Comparison of ENCODE assay signal across 2 cellular contexts in the genomic region with DNA sequence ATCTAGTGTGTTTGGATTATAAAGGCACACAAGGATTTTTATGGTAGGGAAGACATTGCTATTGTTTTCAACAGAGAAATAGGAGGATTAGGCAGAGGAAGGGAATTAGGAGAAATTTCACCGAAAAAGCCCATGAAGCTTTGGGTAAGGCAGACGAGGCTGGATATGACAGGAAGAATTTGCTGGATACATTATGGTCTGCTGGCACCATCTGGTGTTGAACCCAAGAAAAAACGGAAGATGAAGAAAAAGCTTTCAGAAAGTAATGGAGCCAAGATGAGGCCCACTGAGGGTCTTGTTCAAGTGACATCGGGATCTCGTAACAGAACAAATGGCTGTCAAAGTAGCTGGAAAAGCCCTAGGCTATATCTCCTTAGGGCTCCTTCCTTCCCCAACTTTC.
TF ChIP-seq lines count a peak whose summit lies in the region.

No MANE protein-coding gene starts in this region.

TF ChIP-seq in K562, 482 proteins besides CTCF, POLR2A, EP300 and RAD21 (continued from another document):
- no peak for TF ChIP-seq FOXP4 (CRISPR knock-in tag; IDR thresholded peaks at IDR 0.05; ENCODE audit: borderline replicate concordance)
- TF ChIP-seq, protein P1, sequence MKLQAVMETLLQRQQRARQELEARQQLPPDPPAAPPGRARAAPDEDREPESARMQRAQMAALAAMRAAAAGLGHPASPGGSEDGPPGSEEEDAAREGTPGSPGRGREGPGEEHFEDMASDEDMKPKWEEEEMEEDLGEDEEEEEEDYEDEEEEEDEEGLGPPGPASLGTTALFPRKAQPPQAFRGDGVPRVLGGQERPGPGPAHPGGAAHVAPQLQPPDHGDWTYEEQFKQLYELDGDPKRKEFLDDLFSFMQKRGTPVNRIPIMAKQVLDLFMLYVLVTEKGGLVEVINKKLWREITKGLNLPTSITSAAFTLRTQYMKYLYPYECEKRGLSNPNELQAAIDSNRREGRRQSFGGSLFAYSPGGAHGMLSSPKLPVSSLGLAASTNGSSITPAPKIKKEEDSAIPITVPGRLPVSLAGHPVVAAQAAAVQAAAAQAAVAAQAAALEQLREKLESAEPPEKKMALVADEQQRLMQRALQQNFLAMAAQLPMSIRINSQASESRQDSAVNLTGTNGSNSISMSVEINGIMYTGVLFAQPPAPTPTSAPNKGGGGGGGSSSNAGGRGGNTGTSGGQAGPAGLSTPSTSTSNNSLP (IDR thresholded peaks at IDR 0.05; ENCODE audit: borderline replicate concordance, low read depth, low read length), result no peak
- TF ChIP-seq SMC3 (conservative IDR thresholded peaks at IDR 0.05; ENCODE audit: insufficient read depth, low read depth, low read length), result 0 out of 2 replicates have a peak, but pooled peaks have one; percentile 5
TF ChIP-seq in K562: peak in this region for 1.

TF ChIP-seq in liver, 16 proteins besides CTCF, POLR2A, EP300 and RAD21:
- TF ChIP-seq REST (IDR thresholded peaks at IDR 0.05), result no peak
- no peak for TF ChIP-seq HNF4A (conservative IDR thresholded peaks at IDR 0.05)
- no peak for TF ChIP-seq GABPA (IDR thresholded peaks at IDR 0.05 in 1 of 2, conservative IDR thresholded peaks at IDR 0.05 in 1 of 2)
- TF ChIP-seq FOXA2 (IDR thresholded peaks at IDR 0.05), result no peak
- TF ChIP-seq NR2F2 (IDR thresholded peaks at IDR 0.05), result no peak
- TF ChIP-seq EGR1 (IDR thresholded peaks at IDR 0.05; ENCODE audit: low read depth in 2 of 2), result no peak
- TF ChIP-seq, protein P2, sequence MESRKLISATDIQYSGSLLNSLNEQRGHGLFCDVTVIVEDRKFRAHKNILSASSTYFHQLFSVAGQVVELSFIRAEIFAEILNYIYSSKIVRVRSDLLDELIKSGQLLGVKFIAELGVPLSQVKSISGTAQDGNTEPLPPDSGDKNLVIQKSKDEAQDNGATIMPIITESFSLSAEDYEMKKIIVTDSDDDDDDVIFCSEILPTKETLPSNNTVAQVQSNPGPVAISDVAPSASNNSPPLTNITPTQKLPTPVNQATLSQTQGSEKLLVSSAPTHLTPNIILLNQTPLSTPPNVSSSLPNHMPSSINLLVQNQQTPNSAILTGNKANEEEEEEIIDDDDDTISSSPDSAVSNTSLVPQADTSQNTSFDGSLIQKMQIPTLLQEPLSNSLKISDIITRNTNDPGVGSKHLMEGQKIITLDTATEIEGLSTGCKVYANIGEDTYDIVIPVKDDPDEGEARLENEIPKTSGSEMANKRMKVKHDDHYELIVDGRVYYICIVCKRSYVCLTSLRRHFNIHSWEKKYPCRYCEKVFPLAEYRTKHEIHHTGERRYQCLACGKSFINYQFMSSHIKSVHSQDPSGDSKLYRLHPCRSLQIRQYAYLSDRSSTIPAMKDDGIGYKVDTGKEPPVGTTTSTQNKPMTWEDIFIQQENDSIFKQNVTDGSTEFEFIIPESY (IDR thresholded peaks at IDR 0.05), result no peak
- TF ChIP-seq RXRA (IDR thresholded peaks at IDR 0.05), result no peak
- TF ChIP-seq, protein P3, sequence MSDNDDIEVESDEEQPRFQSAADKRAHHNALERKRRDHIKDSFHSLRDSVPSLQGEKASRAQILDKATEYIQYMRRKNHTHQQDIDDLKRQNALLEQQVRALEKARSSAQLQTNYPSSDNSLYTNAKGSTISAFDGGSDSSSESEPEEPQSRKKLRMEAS (IDR thresholded peaks at IDR 0.05), result no peak
- TF ChIP-seq SP1 (IDR thresholded peaks at IDR 0.05), result no peak
- TF ChIP-seq TAF1 (conservative IDR thresholded peaks at IDR 0.05), result no peak
- TF ChIP-seq HNF4G (IDR thresholded peaks at IDR 0.05), result no peak
